Comparison of ENCODE assay signal across 8 cellular contexts in genomic region chr17:50055426-50056216, GRCh38. TPM values are rescaled to one million over a fixed set of nuclear protein-coding genes. Genes with fewer than 3 reads are reported as not detected.
DNase-seq lines count a peak whose midpoint lies in the region; ATAC-seq and TF ChIP-seq lines count a peak whose summit lies in the region.

Gene ITGA3, plus strand, starts transcription at chr17:50056110. Its CDS starts 330 bp downstream, at chr17:50056440.

- H3K27me3 Mint-ChIP-seq in mesothelial cell of epicardium (ENCODE audit: low read depth), result peaks cover 2% of the 10 kb centered on the region

- 0 out of 2 replicates have a peak, but pooled peaks cover 4% of the 10 kb centered on the region for H3K79me2 ChIP-seq in DOHH2 (ENCODE audit: control insufficient read depth, low read length)

- H3K27me3 ChIP-seq in DOHH2 (ENCODE audit: control insufficient read depth, low read length), result peaks cover 10% of the 10 kb centered on the region

- H3K36me3 Mint-ChIP-seq in mesothelial cell of epicardium, result no peaks in the 10 kb centered on the region

- peaks cover 76% of the 10 kb centered on the region for H3K4me1 Mint-ChIP-seq in mesothelial cell of epicardium

- peaks cover 25% of the 10 kb centered on the region for H3K4me1 ChIP-seq in DOHH2 (ENCODE audit: control insufficient read depth, low read length)

- H4K20me1 ChIP-seq in DOHH2 (ENCODE audit: control insufficient read depth, insufficient read depth, low read depth, low read length), result no peaks in the 10 kb centered on the region

- H3K36me3 ChIP-seq in DOHH2 (ENCODE audit: control insufficient read depth, low read length), result no peaks in the 10 kb centered on the region

- H3K9me2 ChIP-seq in DOHH2 (replicated peaks; ENCODE audit: control insufficient read depth, low read length), result no peaks in the 10 kb centered on the region

- peak within 1 kb of the TSS; percentile 71 for H3K4me2 ChIP-seq in DOHH2 (ENCODE audit: low read length)

- H3F3A ChIP-seq in DOHH2 (ENCODE audit: control insufficient read depth, insufficient read depth), result no peaks in the 10 kb centered on the region; the same call in 1 of the 2 replicates

- H3K4me3 Mint-ChIP-seq in mesothelial cell of epicardium, result peak within 1 kb of the TSS; percentile 84

- H3K9me3 ChIP-seq in DOHH2 (ENCODE audit: control insufficient read depth, insufficient read depth, low read length), result no peaks in the 10 kb centered on the region

- H3K27ac ChIP-seq in DOHH2 (ENCODE audit: low read depth, low read length), result peak within 1 kb of the TSS; percentile 19; the same call in 1 of the 2 replicates

- H3K27ac Mint-ChIP-seq in mesothelial cell of epicardium, result peak within 1 kb of the TSS; percentile 97

- peak; percentile 76 for DNase-seq in NCI-H82 (lab: John Stamatoyannopoulos, UW)
- DNase-seq in activated T-cell treated with anti-CD3 and anti-CD28 coated beads for 48 hours (ENCODE audit: low read depth), result peak; percentile 54
- peak; percentile 80 for DNase-seq in epidermal melanocyte (ENCODE audit: insufficient read length, low spot score)
- DNase-seq in mesothelial cell of epicardium (ENCODE audit: low spot score in 2 of 2, unreplicated experiment in 2 of 2), result peak; percentile 69 to 84
- peak; percentile 35 for DNase-seq in stimulated activated CD8-positive, alpha-beta memory T cell treated with anti-CD3 and anti-CD28 coated beads, Interleukin-4, amount 100 ng/mL, for 24 hours (ENCODE audit: low read depth)

- peak within 1 kb of the TSS; percentile 89 for H3K4me3 ChIP-seq in DOHH2 (ENCODE audit: low read length)

- TF ChIP-seq CTCF in DOHH2 (IDR thresholded peaks at IDR 0.05; ENCODE audit: low read depth, low read length, poor library complexity, severe bottlenecking) (no peak), mesothelial cell of epicardium (IDR thresholded peaks at IDR 0.05; ENCODE audit: unreplicated experiment) (no peak)

- H3K9me3 Mint-ChIP-seq in mesothelial cell of epicardium, result no peaks in the 10 kb centered on the region

- peak; percentile 26 for ATAC-seq in HG02973 (IDR thresholded peaks at IDR 0.05; ENCODE audit: unreplicated experiment)
- ATAC-seq in HG03520 (IDR thresholded peaks at IDR 0.05; ENCODE audit: unreplicated experiment), result no peak

RNA-seq across cellular contexts. Expression of gene ITGA3, which starts in this region (rescaled TPM):
- total RNA-seq in mesothelial cell of epicardium, result 133 to 149 TPM (median 143 TPM) in 3 replicates
